In the genomic region with DNA sequence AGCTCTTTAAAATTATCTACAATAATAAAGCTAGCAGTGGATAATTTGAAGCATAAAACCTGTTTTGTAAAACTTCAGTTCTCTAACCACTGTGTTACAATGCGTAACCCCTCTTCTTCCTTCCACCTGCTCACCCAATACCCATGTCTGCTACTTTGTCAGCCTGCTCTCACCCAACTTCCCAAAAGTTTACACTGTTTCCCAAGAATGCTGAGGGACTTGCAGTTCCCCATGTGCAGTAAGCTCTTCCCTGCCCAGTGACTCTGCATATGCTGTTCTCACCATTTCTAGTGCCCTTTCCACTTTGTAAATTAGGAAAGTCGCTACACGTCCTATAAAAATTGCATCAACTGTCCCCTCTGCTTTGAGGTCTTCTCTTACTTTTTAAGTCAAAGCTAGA, we compare ENCODE assay signal across 9 cellular contexts.
"Had no signal": no experiment of that assay in that cellular context is flagged by ENCODE, and none has a peak within 500 bp of the region (broad histone marks: within the 10 kb centered on the region; RNA-seq: fewer than 3 reads in every experiment).

No MANE protein-coding gene starts in this region.

- FAIRE-seq: HepG2, K562 had no signal

- H3K27ac Mint-ChIP-seq: HFFc6 had no signal

- H3K9me3 Mint-ChIP-seq: HFFc6 had no signal

- H3K4me3 ChIP-seq: GM23248, HAP-1, K562 had no signal

- ATAC-seq: HCT116, HepG2, K562 had no signal

- H3K4me3 Mint-ChIP-seq: HFFc6 had no signal

- H3K4me1 ChIP-seq: HAP-1 had no signal

- DNase-seq: GM23248, GOT3, H7, HFFc6 had no signal

- H3K36me3 ChIP-seq: HAP-1 had no signal

- H3K9me3 ChIP-seq: HAP-1 had no signal

- H3K27ac ChIP-seq: GM23248, HL-60 had no signal
